Comparison of ENCODE assay signal across 16 cellular contexts in genomic region chr6:71228461-71229041, GRCh38.
DNase-seq lines count a peak whose midpoint lies in the region; ATAC-seq, FAIRE-seq and TF ChIP-seq lines count a peak whose summit lies in the region.
"Had no signal": no experiment of that assay in that cellular context is flagged by ENCODE, and none has a peak within 500 bp of the region (broad histone marks: within the 10 kb centered on the region; RNA-seq: fewer than 3 reads in every experiment).

No MANE protein-coding gene starts in this region.

- intact Hi-C loops in A673 (cut with micrococcal nuclease; ENCODE audit: unreplicated experiment) (no loop called here), PC-9 (cut with micrococcal nuclease; ENCODE audit: unreplicated experiment) (no loop called here), endothelial cell of umbilical vein (cut with micrococcal nuclease) (no loop called here)

- H3F3A ChIP-seq in PC-9 (ENCODE audit: insufficient read depth, low read depth) = peaks cover 17% of the 10 kb centered on the region

- no TSS peak for BruUV-seq in A673 (replicated peaks; lab: Mats Ljungman, UMichigan)
- BruUV-seq in PC-9 (replicated peaks; lab: Mats Ljungman, UMichigan) = no TSS peak
- no TSS peak for BruUV-seq in endothelial cell of umbilical vein (replicated peaks; lab: Mats Ljungman, UMichigan)

- no peaks in the 10 kb centered on the region for H3K79me2 ChIP-seq in PC-9 (ENCODE audit: low read depth)
- H3K79me2 ChIP-seq in endothelial cell of umbilical vein (ENCODE audit: control insufficient read depth, insufficient read depth, low read length) = no peaks in the 10 kb centered on the region

- H3K9me1 ChIP-seq in endothelial cell of umbilical vein (replicated peaks; ENCODE audit: control insufficient read depth, extremely low read depth, insufficient read depth, low read length) = no peaks in the 10 kb centered on the region

- H3K4me1 ChIP-seq in A673 (ENCODE audit: insufficient read depth, low read length, poor library complexity, severe bottlenecking) (no peaks in the 10 kb centered on the region), PC-9 (replicated peaks; ENCODE audit: insufficient read depth) (peaks cover 24% of the 10 kb centered on the region), endothelial cell of umbilical vein (ENCODE audit: control insufficient read depth, extremely low read depth, insufficient read depth, low read length) (peaks cover 15% of the 10 kb centered on the region)

- H3K9me3 ChIP-seq in A673 (ENCODE audit: low read depth, low read length, poor library complexity, severe bottlenecking) (no peaks in the 10 kb centered on the region), PC-9 (ENCODE audit: insufficient read depth, low read depth) (no peaks in the 10 kb centered on the region), endothelial cell of umbilical vein (replicated peaks; ENCODE audit: control insufficient read depth, insufficient read depth, low read length) (no peaks in the 10 kb centered on the region)
- H3K9me3 ChIP-seq: neutrophil had no signal

- H3K9ac ChIP-seq in endothelial cell of umbilical vein (replicated peaks; ENCODE audit: extremely low read depth, insufficient read depth, low read length) = no peak overlapping the region

- H3K27me3 ChIP-seq in A673 (replicated peaks; ENCODE audit: insufficient read depth, low read depth, low read length, poor library complexity) (no peaks in the 10 kb centered on the region), PC-9 (ENCODE audit: insufficient read depth, low read depth) (no peaks in the 10 kb centered on the region), endothelial cell of umbilical vein (ENCODE audit: control insufficient read depth in 2 of 2, insufficient read depth in 2 of 2, low read length in 2 of 2) (no peaks in the 10 kb centered on the region)
- H3K27me3 ChIP-seq: neutrophil had no signal

- ATAC-seq in GM18907 (IDR thresholded peaks at IDR 0.05; ENCODE audit: unreplicated experiment) = peak; percentile 54
- no peak for ATAC-seq in HG02678 (IDR thresholded peaks at IDR 0.05; ENCODE audit: unreplicated experiment)
- no peak for ATAC-seq in GM21737 (IDR thresholded peaks at IDR 0.05; ENCODE audit: unreplicated experiment)

- H3K36me3 ChIP-seq in A673 (ENCODE audit: insufficient read depth, low read length, poor library complexity, severe bottlenecking) (no peaks in the 10 kb centered on the region), PC-9 (ENCODE audit: low read depth) (no peaks in the 10 kb centered on the region), endothelial cell of umbilical vein (ENCODE audit: control insufficient read depth in 2 of 2, extremely low read depth in 1 of 2, insufficient read depth in 2 of 2, low read length in 2 of 2) (no peaks in the 10 kb centered on the region)
- H3K36me3 ChIP-seq: neutrophil had no signal

- CTCF ChIA-PET in A673 (lab: Charles Lee) = no interaction called here
- CTCF ChIA-PET in PC-9 (lab: Charles Lee) = no interaction called here
- CTCF ChIA-PET in endothelial cell of umbilical vein (lab: Charles Lee) = interaction anchor here (0.7 to 1.2 kb wide), 3 partner anchors 11 to 38 kb away, joined by 3 to 6 read pairs (median 3); no protein-coding TSS in a partner anchor

- H4K20me1 ChIP-seq in PC-9 (ENCODE audit: insufficient read depth) (no peaks in the 10 kb centered on the region), endothelial cell of umbilical vein (replicated peaks; ENCODE audit: control insufficient read depth, extremely low read depth, insufficient read depth, low read length) (no peaks in the 10 kb centered on the region)

- peak; percentile 30 for DNase-seq in A673 (ENCODE audit: low spot score)
- DNase-seq in PC-9 = peak in 1 of 2 experiments; percentile 74
- DNase-seq in endothelial cell of umbilical vein (ENCODE audit: low read depth, low spot score) = no peak
- no peak for DNase-seq in NCI-H128 (lab: John Stamatoyannopoulos, UW; ENCODE audit: unreplicated experiment)
- no peak for DNase-seq in NCI-H1436 treated with DMSO at 0.1 percent for 48 hours (lab: John Stamatoyannopoulos, UW)
- DNase-seq: activated CD4-positive, alpha-beta memory T cell treated with anti-CD3 and anti-CD28 coated beads, Interleukin-2, amount 10 ng/mL, durations not matched to agents 7 days and 5 days; GOT3; Karpas-422; NCI-H524 had no signal

- no peak overlapping the region for H3K4me3 ChIP-seq in A673 (ENCODE audit: low read depth, low read length, poor library complexity, severe bottlenecking)
- no peak overlapping the region for H3K4me3 ChIP-seq in PC-9
- no peak overlapping the region for H3K4me3 ChIP-seq in endothelial cell of umbilical vein (replicated peaks in 1 of 3; ENCODE audit: insufficient read depth in 1 of 3, low read depth in 1 of 3, low read length in 3 of 3)
- H3K4me3 ChIP-seq: SK-N-MC had no signal

- TF ChIP-seq CTCF in A673 (conservative IDR thresholded peaks at IDR 0.05; ENCODE audit: low read depth, low read length) = no peak
- TF ChIP-seq CTCF in PC-9 (conservative IDR thresholded peaks at IDR 0.05) = no peak
- TF ChIP-seq CTCF in endothelial cell of umbilical vein (IDR thresholded peaks at IDR 0.05; ENCODE audit: extremely low read depth in 1 of 2, insufficient read depth in 1 of 2, low read depth in 1 of 2, low read length in 2 of 2) = no peak

- H3K27ac ChIP-seq in A673 (ENCODE audit: low read depth, low read length, poor library complexity, severe bottlenecking) (no peak overlapping the region), PC-9 (peak overlapping the region; percentile 47), endothelial cell of umbilical vein (ENCODE audit: insufficient read depth, low read depth, low read length) (no peak overlapping the region)
- H3K27ac ChIP-seq: C4-2B, neutrophil, SK-N-MC had no signal

- peak overlapping the region; percentile 60 for H3K4me2 ChIP-seq in PC-9
- peak overlapping the region; percentile 12 for H3K4me2 ChIP-seq in endothelial cell of umbilical vein (ENCODE audit: insufficient read depth, low read length)

- no peaks in the 10 kb centered on the region for H3K9me2 ChIP-seq in PC-9 (ENCODE audit: insufficient read depth)

- dilution Hi-C loops in endothelial cell of umbilical vein (cut with MboI; ENCODE audit: extremely low pct_ligation_motif_present, low sequenced_read_pairs) = no loop called here

- FAIRE-seq in endothelial cell of umbilical vein (lab: Jason Lieb, UNC) = no peak
- FAIRE-seq: islet of Langerhans had no signal

- H2AFZ ChIP-seq in PC-9 (0 out of 2 replicates have a peak overlapping the region, but pooled peaks have one; percentile 17), endothelial cell of umbilical vein (ENCODE audit: low read depth, low read length) (no peak overlapping the region)

- TF ChIP-seq POLR2A in endothelial cell of umbilical vein (IDR thresholded peaks at IDR 0.05; ENCODE audit: low read depth, low read length) = no peak

- POLR2A ChIA-PET in A673 (lab: Charles Lee; ENCODE audit: low non-redundant PET) (no interaction called here), PC-9 (lab: Charles Lee; ENCODE audit: unreplicated experiment) (interaction anchor here (0.7 kb wide), 1 partner anchor 326 kb away, joined by 3 read pairs; no protein-coding TSS in a partner anchor), endothelial cell of umbilical vein (lab: Charles Lee) (no interaction called here)

TF ChIP-seq in endothelial cell of umbilical vein, 7 proteins besides CTCF, POLR2A, EP300 and RAD21:
- TF ChIP-seq JUN (IDR thresholded peaks at IDR 0.05; ENCODE audit: borderline replicate concordance, insufficient read depth, insufficient read length, low read depth) (peak; percentile 37), MAX (IDR thresholded peaks at IDR 0.05; ENCODE audit: insufficient read depth, insufficient read length) (no peak), EZH2 (IDR thresholded peaks at IDR 0.05; ENCODE audit: borderline replicate concordance, low read depth, low read length, severe bottlenecking) (no peak), MYC (IDR thresholded peaks at IDR 0.05; ENCODE audit: low read depth, low read length) (no peak), POLR2AphosphoS5 (IDR thresholded peaks at IDR 0.05; ENCODE audit: insufficient read depth, low read depth, low read length) (no peak), GATA2 (IDR thresholded peaks at IDR 0.05; ENCODE audit: insufficient read depth, insufficient read length, low read depth, low read length) (peak; percentile 41), FOS (IDR thresholded peaks at IDR 0.05; ENCODE audit: borderline replicate concordance, insufficient read depth, low read length) (peak; percentile 66)
